Comparison of ENCODE assay signal across 8 cellular contexts in the genomic region with DNA sequence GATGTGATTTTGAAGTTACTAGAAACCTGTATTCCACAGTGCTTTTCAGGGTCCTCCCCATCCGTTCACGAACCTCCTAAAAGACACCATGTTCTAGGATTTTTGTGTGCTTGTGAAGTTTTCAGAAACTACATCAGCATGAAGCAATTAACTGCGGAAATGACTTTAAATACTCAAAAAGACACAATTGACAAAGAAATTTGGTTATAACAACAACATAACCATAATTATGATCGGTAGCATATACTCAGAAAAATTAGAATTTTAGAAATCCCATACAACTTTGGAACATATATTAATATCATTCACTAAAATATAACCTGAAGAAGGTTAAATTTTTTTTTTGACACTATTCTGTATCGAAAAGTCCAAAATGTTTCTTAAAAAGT. TPM values are rescaled to one million over a fixed set of nuclear protein-coding genes. Genes with fewer than 3 reads are reported as not detected.
A peak's percentile ranks its signal among the peaks of the same experiment; 100 is the strongest.
DNase-seq lines count a peak whose midpoint lies in the region; ATAC-seq and TF ChIP-seq lines count a peak whose summit lies in the region.

No MANE protein-coding gene starts in this region.

- H3K9me3 ChIP-seq in mesenchymal stem cell (ENCODE audit: control insufficient read depth, low read length) (no peaks in the 10 kb centered on the region), upper lobe of right lung (no peaks in the 10 kb centered on the region)

- H3K4ac ChIP-seq in mesenchymal stem cell (ENCODE audit: low read depth in 1 of 2, low read length in 2 of 2) = no peak overlapping the region

- no peak overlapping the region for H2BK120ac ChIP-seq in mesenchymal stem cell (ENCODE audit: low read depth, low read length)

- H3K14ac ChIP-seq in mesenchymal stem cell (ENCODE audit: low read length in 2 of 2) = no peak overlapping the region

- ATAC-seq in upper lobe of right lung = no peak

- no peak overlapping the region for H2AFZ ChIP-seq in mesenchymal stem cell (ENCODE audit: low read depth, low read length)

- no peak overlapping the region for H3K18ac ChIP-seq in mesenchymal stem cell (ENCODE audit: low read depth in 1 of 2, low read length in 2 of 2)

- no peak overlapping the region for H2BK5ac ChIP-seq in mesenchymal stem cell (ENCODE audit: low read depth, low read length, poor library complexity, severe bottlenecking)

- H3K4me1 Mint-ChIP-seq in activated naive CD4-positive, alpha-beta T cell treated with anti-CD3 and anti-CD28 coated beads, Interleukin-2, amount 50 U/mL, for 24 hours = peaks cover 23% of the 10 kb centered on the region

- peak overlapping the region; percentile 92 for H3K4me3 Mint-ChIP-seq in activated naive CD4-positive, alpha-beta T cell treated with anti-CD3 and anti-CD28 coated beads, Interleukin-2, amount 50 U/mL, for 24 hours

- H3K23ac ChIP-seq in mesenchymal stem cell (ENCODE audit: low read length in 2 of 2) = no peak overlapping the region

- in situ Hi-C loops in brain microvascular endothelial cell (cut with HindIII; ENCODE audit: low pct_ligation_motif_present, low sequenced_read_pairs) = no loop called here

- H3K9ac ChIP-seq in mesenchymal stem cell (ENCODE audit: low read length) = peak overlapping the region; percentile 92

- no peak overlapping the region for H4K91ac ChIP-seq in mesenchymal stem cell (ENCODE audit: low read length)

- H2BK12ac ChIP-seq in mesenchymal stem cell (ENCODE audit: low read length in 2 of 2) = no peak overlapping the region

- H3K4me3 ChIP-seq in brain microvascular endothelial cell (ENCODE audit: low read depth, low read length) = peak overlapping the region; percentile 73
- peak overlapping the region in 1 of 2 experiments; percentile 80 for H3K4me3 ChIP-seq in mesenchymal stem cell (ENCODE audit: insufficient read depth in 1 of 2, low read depth in 1 of 2, low read length in 2 of 2)
- peak overlapping the region; percentile 77 for H3K4me3 ChIP-seq in upper lobe of right lung

- H3K27me3 ChIP-seq in brain microvascular endothelial cell (replicated peaks) (no peaks in the 10 kb centered on the region), mesenchymal stem cell (ENCODE audit: control insufficient read depth in 1 of 2, insufficient read depth in 1 of 2, low read length in 2 of 2) (no peaks in the 10 kb centered on the region), upper lobe of right lung (no peaks in the 10 kb centered on the region)

- no peak for DNase-seq in activated naive CD4-positive, alpha-beta T cell treated with anti-CD3 and anti-CD28 coated beads, Interleukin-2, amount 50 U/mL, for 16 hours
- DNase-seq in brain microvascular endothelial cell (no peak), mesenchymal stem cell (peak; percentile 7), upper lobe of right lung (no peak), NCI-H524 treated with DMSO at 0.1 percent for 48 hours (lab: John Stamatoyannopoulos, UW) (no peak)
- no peak for DNase-seq in stimulated activated CD4-positive, alpha-beta T cell treated with anti-CD3 and anti-CD28 coated beads, Interleukin-4, amount 100 ng/mL, for 4 hours
- no peak for DNase-seq in activated CD4-positive, CD25-positive, alpha-beta regulatory T cell treated with anti-CD3 and anti-CD28 coated beads, Interleukin-2, amount 50 U/mL, for 72 hours

- peak overlapping the region; percentile 100 for H3K27ac Mint-ChIP-seq in activated naive CD4-positive, alpha-beta T cell treated with anti-CD3 and anti-CD28 coated beads, Interleukin-2, amount 50 U/mL, for 24 hours

- H3K4me1 ChIP-seq in mesenchymal stem cell (ENCODE audit: control insufficient read depth, insufficient read depth, low read depth, low read length) (peaks cover 8% of the 10 kb centered on the region), upper lobe of right lung (peaks cover 11% of the 10 kb centered on the region)

- H3K27ac ChIP-seq in brain microvascular endothelial cell (peak overlapping the region; percentile 65), mesenchymal stem cell (ENCODE audit: low read length, poor library complexity, severe bottlenecking) (peak overlapping the region; percentile 88), upper lobe of right lung (peak overlapping the region; percentile 99)

- WGBS in mesenchymal stem cell = 100% methylated on average over 2 of the region's 5 CpGs

- H2AK5ac ChIP-seq in mesenchymal stem cell (ENCODE audit: low read length, severe bottlenecking) = no peak overlapping the region

- H4K8ac ChIP-seq in mesenchymal stem cell (ENCODE audit: low read length) = no peak overlapping the region

- H2BK15ac ChIP-seq in mesenchymal stem cell (ENCODE audit: low read depth, poor library complexity, severe bottlenecking) = no peak overlapping the region

- H3K36me3 ChIP-seq in brain microvascular endothelial cell (replicated peaks) = no peaks in the 10 kb centered on the region
- peaks cover 7 to 18% of the 10 kb centered on the region in 2 experiments for H3K36me3 ChIP-seq in mesenchymal stem cell (ENCODE audit: control insufficient read depth in 1 of 2, insufficient read depth in 2 of 2, low read depth in 1 of 2, low read length in 2 of 2)
- H3K36me3 ChIP-seq in upper lobe of right lung = no peaks in the 10 kb centered on the region

- intact Hi-C loops in upper lobe of right lung (cut with DNase I) = no loop called here

- TF ChIP-seq CTCF in brain microvascular endothelial cell (IDR thresholded peaks at IDR 0.05; ENCODE audit: low read depth, low read length, missing control alignments) (no peak), upper lobe of right lung (IDR thresholded peaks at IDR 0.05) (no peak)

- H3K79me1 ChIP-seq in mesenchymal stem cell (replicated peaks; ENCODE audit: low read length, poor library complexity, severe bottlenecking) = peaks cover 1% of the 10 kb centered on the region

- peak overlapping the region; percentile 41 for H3K4me2 ChIP-seq in mesenchymal stem cell (ENCODE audit: low read length, poor library complexity, severe bottlenecking)

- H3K9me3 Mint-ChIP-seq in activated naive CD4-positive, alpha-beta T cell treated with anti-CD3 and anti-CD28 coated beads, Interleukin-2, amount 50 U/mL, for 24 hours = no peaks in the 10 kb centered on the region

- H3K27me3 Mint-ChIP-seq in activated naive CD4-positive, alpha-beta T cell treated with anti-CD3 and anti-CD28 coated beads, Interleukin-2, amount 50 U/mL, for 24 hours = no peaks in the 10 kb centered on the region

- peaks cover 4% of the 10 kb centered on the region for H3K36me3 Mint-ChIP-seq in activated naive CD4-positive, alpha-beta T cell treated with anti-CD3 and anti-CD28 coated beads, Interleukin-2, amount 50 U/mL, for 24 hours

RNA-seq across cellular contexts. Expression of a gene that starts 43.8 kb away (rescaled TPM):
- 56.3 TPM for polyA plus RNA-seq in mesenchymal stem cell (2013, experiment 1 of 2)
- 57.5 TPM for polyA plus RNA-seq in mesenchymal stem cell (2013, experiment 2 of 2)
- total RNA-seq in upper lobe of right lung = 58.8 TPM
